Comparison of ENCODE assay signal across 21 cellular contexts in genomic region chrX:45669715-45670360, GRCh38.
DNase-seq lines count a peak whose midpoint lies in the region; ATAC-seq and TF ChIP-seq lines count a peak whose summit lies in the region.
"Had no signal": no experiment of that assay in that cellular context is flagged by ENCODE, and none has a peak within 500 bp of the region (broad histone marks: within the 10 kb centered on the region; RNA-seq: fewer than 3 reads in every experiment).

No MANE protein-coding gene starts in this region.

- H3K27me3 ChIP-seq in ACC112 (ENCODE audit: insufficient read depth, low read length), result no peaks in the 10 kb centered on the region
- H3K27me3 ChIP-seq: esophagus squamous epithelium, hepatocyte had no signal

- H2AFZ ChIP-seq in ACC112 (ENCODE audit: low read length, unreplicated experiment), result no peak overlapping the region
- H2AFZ ChIP-seq: hepatocyte, parathyroid adenoma had no signal

- TF ChIP-seq CTCF in astrocyte of the spinal cord (IDR thresholded peaks at IDR 0.05; ENCODE audit: low read depth, low read length), result no peak

- H3K36me3 ChIP-seq in ACC112 (ENCODE audit: insufficient read depth, low read length), result no peaks in the 10 kb centered on the region
- H3K36me3 ChIP-seq: esophagus squamous epithelium had no signal

- H3K4me3 ChIP-seq in ACC112 (ENCODE audit: low read depth, low read length) (no peak overlapping the region), astrocyte of the spinal cord (ENCODE audit: low read depth, low read length) (no peak overlapping the region)
- H3K4me3 ChIP-seq: esophagus squamous epithelium, hepatocyte, lung had no signal

- H3K27ac ChIP-seq in ACC112 (ENCODE audit: low read depth, low read length), result peak overlapping the region; percentile 93
- H3K27ac ChIP-seq: C4-2B, esophagus squamous epithelium, hepatocyte, parathyroid adenoma had no signal

- H3K79me2 ChIP-seq in ACC112 (ENCODE audit: control insufficient read depth, insufficient read depth, low read length, unreplicated experiment), result no peaks in the 10 kb centered on the region
- H3K79me2 ChIP-seq: hepatocyte, parathyroid adenoma had no signal

- ATAC-seq in HG02885 (IDR thresholded peaks at IDR 0.05; ENCODE audit: poor library complexity, unreplicated experiment), result no peak
- ATAC-seq: stimulated activated naive CD8-positive, alpha-beta T cell treated with anti-CD3 and anti-CD28 coated beads, Interleukin-15, amount 100 ng/mL, for 72 hours had no signal

- DNase-seq in HS-27A (ENCODE audit: low read depth) (peak; percentile 8), astrocyte of the spinal cord (ENCODE audit: low read depth, low spot score) (peak; percentile 71), iPS-NIHi7 (ENCODE audit: extremely low spot score) (peak; percentile 7), NCI-H774 (lab: John Stamatoyannopoulos, UW) (no peak), SKM-1 treated with dmso at 0.1 percent for 144 hours (lab: John Stamatoyannopoulos, UW; ENCODE audit: unreplicated experiment) (no peak), NAMALWA (ENCODE audit: low spot score) (no peak)
- DNase-seq: activated CD4-positive, alpha-beta T cell treated with anti-CD3 and anti-CD28 coated beads for 4 hours; esophagus squamous epithelium; KG1; NCI-H1105 treated with DMSO at 0.1 percent for 48 hours; NCI-H2081 treated with DMSO at 0.1 percent for 48 hours; NCI-H446 treated with DMSO at 0.1 percent for 48 hours; NK-92 treated with Interleukin-12 subunit alpha and Interleukin-12 subunit beta, amount 100 ng/mL, for 24 hours; stimulated activated CD4-positive, alpha-beta T cell treated with anti-CD3 and anti-CD28 coated beads, Interleukin-4, amount 100 ng/mL, for 1 hour; stimulated activated naive CD8-positive, alpha-beta T cell treated with anti-CD3 and anti-CD28 coated beads, Interleukin-15, amount 100 ng/mL, for 72 hours had no signal

- in situ Hi-C loops in astrocyte of the spinal cord (cut with HindIII; ENCODE audit: low sequenced_read_pairs), result no loop called here

- H3K4me1 ChIP-seq in ACC112 (ENCODE audit: control insufficient read depth, insufficient read depth, low read length, unreplicated experiment), result peaks cover 22% of the 10 kb centered on the region
- H3K4me1 ChIP-seq: esophagus squamous epithelium, parathyroid adenoma had no signal

Comparison
In these comparisons a context has a peak if more than half of its experiments do, and no peak if none do; other contexts are left out.
1. DNase-seq: peak in HS-27A (single experiment), astrocyte of the spinal cord (single experiment) and iPS-NIHi7 (single experiment); none in NCI-H774 (single experiment), SKM-1 treated with dmso at 0.1 percent for 144 hours (single experiment) and NAMALWA (single experiment).